In genomic region chr1:205014772-205015171, GRCh38 we compare ENCODE assay signal across 21 cellular contexts.
DNase-seq lines count a peak whose midpoint lies in the region; TF ChIP-seq lines count a peak whose summit lies in the region.
"Had no signal": no experiment of that assay in that cellular context is flagged by ENCODE, and none has a peak within 500 bp of the region (broad histone marks: within the 10 kb centered on the region; RNA-seq: fewer than 3 reads in every experiment).

No MANE protein-coding gene starts in this region.

- no peaks in the 10 kb centered on the region for H3K36me3 ChIP-seq in neutrophil
- H3K36me3 ChIP-seq: ascending aorta, spleen, uterus had no signal

- TF ChIP-seq CTCF in neutrophil (IDR thresholded peaks at IDR 0.05) = no peak

- H3K27ac ChIP-seq in caudate nucleus (ENCODE audit: low read depth, low read length) (peak overlapping the region; percentile 28), neutrophil (peak overlapping the region; percentile 77)
- H3K27ac ChIP-seq: ascending aorta, foreskin keratinocyte, right atrium auricular region, testis, uterus had no signal

- DNase-seq in NCI-H2227 (lab: John Stamatoyannopoulos, UW; ENCODE audit: unreplicated experiment) (peak; percentile 30), NCI-H2227 treated with DMSO at 0.1 percent for 48 hours (lab: John Stamatoyannopoulos, UW) (no peak), NCI-H1694 (lab: John Stamatoyannopoulos, UW) (peak; percentile 27), caudate nucleus (lab: John Stamatoyannopoulos, UW) (peak in 1 of 61 donors; percentile 33), middle frontal gyrus (ENCODE audit: extremely low spot score, low spot score) (no peak), ecto neural progenitor cell (ENCODE audit: low spot score) (no peak)
- no peak for DNase-seq in activated CD8-positive, alpha-beta memory T cell treated with anti-CD3 and anti-CD28 coated beads for 24 hours
- DNase-seq: activated CD4-positive, alpha-beta T cell treated with anti-CD3 and anti-CD28 coated beads, Interleukin-2, amount 10 ng/mL, durations not matched to agents 7 days and 5 days; activated CD8-positive, alpha-beta memory T cell treated with anti-CD3 and anti-CD28 coated beads, Interleukin-2, amount 10 ng/mL, durations not matched to agents 7 days and 5 days; DMS79 treated with DMSO at 0.1 percent for 48 hours; effector CD4-positive, alpha-beta T cell; NCI-H2029; spleen; stimulated activated CD4-positive, alpha-beta T cell treated with anti-CD3 and anti-CD28 coated beads, Interleukin-2, amount 100 ng/mL, for 48 hours; T-helper 2 cell; testis; uterus had no signal

- peaks cover 16 to 22% of the 10 kb centered on the region in 2 experiments for H3K4me1 ChIP-seq in neutrophil (ENCODE audit: control insufficient read depth in 1 of 2, insufficient read depth in 1 of 2, low read depth in 1 of 2, low read length in 1 of 2)
- H3K4me1 ChIP-seq: ascending aorta, foreskin keratinocyte had no signal

- H3K9me3 ChIP-seq in neutrophil = no peaks in the 10 kb centered on the region
- H3K9me3 ChIP-seq: ascending aorta, right atrium auricular region, spleen, testis, uterus had no signal

- peak overlapping the region in 1 of 2 experiments; percentile 1 for H3K4me3 ChIP-seq in neutrophil (ENCODE audit: low read depth in 1 of 2, low read length in 1 of 2)
- H3K4me3 ChIP-seq: ascending aorta, right atrium auricular region, spleen, testis, uterus had no signal

- no peaks in the 10 kb centered on the region for H3K27me3 ChIP-seq in neutrophil
- H3K27me3 ChIP-seq: ascending aorta, right atrium auricular region, spleen, testis, uterus had no signal

Comparison
In these comparisons a context has a peak if more than half of its experiments do, and no peak if none do; other contexts are left out.
1. DNase-seq: peak in NCI-H2227 (single experiment) and NCI-H1694 (single experiment); none in NCI-H2227 treated with DMSO at 0.1 percent for 48 hours (single experiment), middle frontal gyrus (single experiment), activated CD8-positive, alpha-beta memory T cell treated with anti-CD3 and anti-CD28 coated beads for 24 hours (single experiment) and ecto neural progenitor cell (single experiment).